15 cellular contexts compared by ENCODE assay signal in genomic region chr3:78177780-78178179, GRCh38.
DNase-seq lines count a peak whose midpoint lies in the region; ATAC-seq and TF ChIP-seq lines count a peak whose summit lies in the region.
"Had no signal": no experiment of that assay in that cellular context is flagged by ENCODE, and none has a peak within 500 bp of the region (broad histone marks: within the 10 kb centered on the region; RNA-seq: fewer than 3 reads in every experiment).

No MANE protein-coding gene starts in this region.

- no peaks in the 10 kb centered on the region for H3K36me3 ChIP-seq in adipocyte (ENCODE audit: control insufficient read depth, insufficient read depth, low read length, severe bottlenecking)
- no peaks in the 10 kb centered on the region for H3K36me3 ChIP-seq in endodermal cell (ENCODE audit: control insufficient read depth, insufficient read depth, low read length)
- H3K36me3 ChIP-seq: BLaER1, HAP-1 had no signal

- H3K4me3 ChIP-seq in adipocyte (ENCODE audit: low read length) = no peak overlapping the region
- no peak overlapping the region for H3K4me3 ChIP-seq in endodermal cell (ENCODE audit: low read length)
- H3K4me3 ChIP-seq: A549, BLaER1, GM23248, HAP-1 had no signal

- H3K9me3 Mint-ChIP-seq in Calu3 (ENCODE audit: low read depth, unreplicated experiment) = no peaks in the 10 kb centered on the region
- H3K9me3 Mint-ChIP-seq in endodermal cell = no peaks in the 10 kb centered on the region

- peak; percentile 33 for DNase-seq in Calu3
- peak; percentile 2 for DNase-seq in adipocyte (ENCODE audit: low read depth)
- DNase-seq in kidney tubule cell (ENCODE audit: low spot score) = peak; percentile 9
- DNase-seq in renal cortical epithelial cell (ENCODE audit: low read depth) = peak; percentile 24
- DNase-seq in D341Med (ENCODE audit: low spot score) = no peak
- no peak for DNase-seq in endodermal cell
- DNase-seq: CD4-positive, alpha-beta memory T cell; DMS 273 treated with DMSO at 0.1 percent for 48 hours; GM23248 had no signal

- TF ChIP-seq CTCF in Calu3 (IDR thresholded peaks at IDR 0.05; ENCODE audit: unreplicated experiment) (no peak), endodermal cell (conservative IDR thresholded peaks at IDR 0.05) (no peak)

- no peak overlapping the region for H3K9ac ChIP-seq in adipocyte (ENCODE audit: low read length)
- H3K9ac ChIP-seq in endodermal cell (ENCODE audit: extremely low read depth, low read length, poor library complexity, severe bottlenecking) = no peak overlapping the region
- H3K9ac ChIP-seq: BLaER1, GM23248 had no signal

- H3K4me3 Mint-ChIP-seq in Calu3 (ENCODE audit: low read depth, unreplicated experiment) = no peak overlapping the region
- H3K4me3 Mint-ChIP-seq in endodermal cell = no peak overlapping the region
- H3K4me3 Mint-ChIP-seq: CD14-positive monocyte; CD4-positive, alpha-beta memory T cell had no signal

- H3K4me1 ChIP-seq in adipocyte (ENCODE audit: control insufficient read depth, insufficient read depth, low read length) (no peaks in the 10 kb centered on the region), endodermal cell (ENCODE audit: control insufficient read depth, insufficient read depth, low read length) (no peaks in the 10 kb centered on the region)
- H3K4me1 ChIP-seq: A549, BLaER1, HAP-1 had no signal

- intact Hi-C loops in Calu3 (cut with micrococcal nuclease; ENCODE audit: unreplicated experiment) = no loop called here

- WGBS in endodermal cell (ENCODE audit: insufficient coverage in 1 of 2, insufficient read length in 1 of 2), 2 experiments = 88 to 92% methylated on average over 2 of the region's 2 CpGs

- no peaks in the 10 kb centered on the region for H3K36me3 Mint-ChIP-seq in Calu3 (ENCODE audit: insufficient read depth, unreplicated experiment)
- H3K36me3 Mint-ChIP-seq in endodermal cell (ENCODE audit: low read depth) = no peaks in the 10 kb centered on the region
- H3K36me3 Mint-ChIP-seq: CD14-positive monocyte; CD4-positive, alpha-beta memory T cell had no signal

- H3K27ac ChIP-seq in endodermal cell (ENCODE audit: low read depth, low read length) = no peak overlapping the region
- H3K27ac ChIP-seq: 22Rv1, A549, BLaER1, GM23248 had no signal

- H3K27me3 ChIP-seq in adipocyte (replicated peaks; ENCODE audit: control insufficient read depth, insufficient read depth, low read length) = no peaks in the 10 kb centered on the region
- no peaks in the 10 kb centered on the region for H3K27me3 ChIP-seq in endodermal cell (ENCODE audit: control insufficient read depth, insufficient read depth, low read length, poor library complexity, severe bottlenecking)
- H3K27me3 ChIP-seq: BLaER1 had no signal

- ATAC-seq in GM18868 (IDR thresholded peaks at IDR 0.05; ENCODE audit: unreplicated experiment) = no peak
- ATAC-seq: A549 had no signal

- no peak overlapping the region for H3K27ac Mint-ChIP-seq in Calu3 (ENCODE audit: unreplicated experiment)
- H3K27ac Mint-ChIP-seq in endodermal cell = no peak overlapping the region
- H3K27ac Mint-ChIP-seq: CD14-positive monocyte; CD4-positive, alpha-beta memory T cell had no signal

- H3K27me3 Mint-ChIP-seq in Calu3 (ENCODE audit: unreplicated experiment) (no peaks in the 10 kb centered on the region), endodermal cell (ENCODE audit: insufficient read depth) (no peaks in the 10 kb centered on the region)
- H3K27me3 Mint-ChIP-seq: CD4-positive, alpha-beta memory T cell had no signal

- H3K4me1 Mint-ChIP-seq in Calu3 (ENCODE audit: low read depth, unreplicated experiment) (peaks cover 8% of the 10 kb centered on the region), endodermal cell (no peaks in the 10 kb centered on the region)
- H3K4me1 Mint-ChIP-seq: CD14-positive monocyte; CD4-positive, alpha-beta memory T cell had no signal

- H3K9me3 ChIP-seq in adipocyte (ENCODE audit: control insufficient read depth, low read length) = no peaks in the 10 kb centered on the region
- H3K9me3 ChIP-seq in endodermal cell (ENCODE audit: control insufficient read depth, low read length) = no peaks in the 10 kb centered on the region
- H3K9me3 ChIP-seq: A549, BLaER1, HAP-1 had no signal

- CTCF ChIA-PET in Calu3 (lab: Charles Lee) = no interaction called here

- no TSS peak for BruUV-seq in Calu3 (replicated peaks; lab: Mats Ljungman, UMichigan)

Comparison
In these comparisons a context has a peak if more than half of its experiments do, and no peak if none do; other contexts are left out.
1. DNase-seq: peak in Calu3 (single experiment), adipocyte (single experiment), kidney tubule cell (single experiment) and renal cortical epithelial cell (single experiment); none in D341Med (single experiment) and endodermal cell (single experiment).